In the genomic region with DNA sequence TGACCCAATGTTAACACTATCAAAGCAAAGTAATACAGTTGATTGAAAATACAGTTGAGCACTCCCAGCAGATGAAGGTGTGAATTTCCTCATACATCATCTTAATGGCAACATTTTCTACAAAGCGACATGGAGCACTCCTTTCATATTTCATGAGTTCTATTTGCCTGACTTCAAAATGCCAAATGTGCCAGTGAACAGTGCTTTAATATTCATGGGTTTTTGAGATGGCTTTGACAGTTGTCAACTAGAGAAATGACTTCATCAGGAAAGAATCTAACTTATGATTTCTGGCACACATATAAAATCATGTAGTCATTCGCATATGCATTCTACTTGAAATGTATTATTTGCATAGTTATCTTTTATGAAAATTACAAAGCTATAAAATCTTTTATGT, we compare ENCODE assay signal across 30 cellular contexts.
"Had no signal": no experiment of that assay in that cellular context is flagged by ENCODE, and none has a peak within 500 bp of the region (broad histone marks: within the 10 kb centered on the region; RNA-seq: fewer than 3 reads in every experiment).

No MANE protein-coding gene starts in this region.

- H3K27ac ChIP-seq: adrenal gland, body of pancreas, epithelial cell of prostate, esophagus squamous epithelium, gastroesophageal sphincter, heart right ventricle had no signal

- DNase-seq: activated CD4-positive, alpha-beta memory T cell treated with anti-CD3 and anti-CD28 coated beads for 36 hours; activated CD4-positive, alpha-beta T cell treated with anti-CD3 and anti-CD28 coated beads for 36 hours; activated CD4-positive, alpha-beta T cell treated with anti-CD3 and anti-CD28 coated beads, Interleukin-2, amount 10 ng/mL, durations not matched to agents 24 days and 14 days; activated CD4-positive, CD25-positive, alpha-beta regulatory T cell; activated CD4-positive, CD25-positive, alpha-beta regulatory T cell treated with anti-CD3 and anti-CD28 coated beads, Interleukin-2, amount 50 U/mL, for 72 hours; activated CD8-positive, alpha-beta memory T cell treated with anti-CD3 and anti-CD28 coated beads, Interleukin-2, amount 10 ng/mL, durations not matched to agents 7 days and 5 days; activated CD8-positive, alpha-beta memory T cell treated with anti-CD3 and anti-CD28 coated beads, Interleukin-2, amount 50 U/mL, for 4 hours; activated CD8-positive, alpha-beta T cell treated with anti-CD3 and anti-CD28 coated beads, Interleukin-2, amount 10 ng/mL, durations not matched to agents 7 days and 5 days; activated effector memory CD4-positive, alpha-beta T cell treated with anti-CD3 and anti-CD28 coated beads, Interleukin-2, amount 50 U/mL, for 16 hours; activated naive CD4-positive, alpha-beta T cell treated with anti-CD3 and anti-CD28 coated beads for 36 hours; activated naive CD8-positive, alpha-beta T cell treated with anti-CD3 and anti-CD28 coated beads for 36 hours; activated naive CD8-positive, alpha-beta T cell treated with anti-CD3 and anti-CD28 coated beads, Interleukin-2, amount 50 U/mL, for 24 hours; activated T-cell treated with anti-CD3 and anti-CD28 coated beads, Interleukin-2, amount 50 U/mL, for 1 hour; activated T-cell treated with anti-CD3 and anti-CD28 coated beads, Interleukin-2, amount 50 U/mL, for 48 hours; adrenal gland; amygdala; aorta; body of pancreas; caudate nucleus; cortex of kidney; dermis blood vessel endothelial cell; effector CD4-positive, alpha-beta T cell; effector memory CD8-positive, alpha-beta T cell; esophagus squamous epithelium; foreskin melanocyte; heart right ventricle; T-helper 2 cell had no signal

- H3K9me3 ChIP-seq: adrenal gland, body of pancreas, esophagus squamous epithelium, gastroesophageal sphincter, heart right ventricle had no signal

- H3K4me3 ChIP-seq: adrenal gland, body of pancreas, esophagus squamous epithelium, gastroesophageal sphincter, heart right ventricle had no signal

- H3K27me3 ChIP-seq: adrenal gland, body of pancreas, esophagus squamous epithelium, gastroesophageal sphincter, heart right ventricle had no signal

- FAIRE-seq: colon had no signal

- ATAC-seq: activated CD4-positive, alpha-beta T cell treated with anti-CD3 and anti-CD28 coated beads for 36 hours; activated CD8-positive, alpha-beta memory T cell treated with anti-CD3 and anti-CD28 coated beads, Interleukin-2, amount 10 ng/mL, durations not matched to agents 7 days and 5 days; activated CD8-positive, alpha-beta T cell treated with anti-CD3 and anti-CD28 coated beads, Interleukin-2, amount 10 ng/mL, durations not matched to agents 7 days and 5 days; activated naive CD8-positive, alpha-beta T cell treated with anti-CD3 and anti-CD28 coated beads, Interleukin-2, amount 50 U/mL, for 24 hours; body of pancreas; effector memory CD8-positive, alpha-beta T cell; gastroesophageal sphincter; heart right ventricle had no signal

- H3K4me1 ChIP-seq: adrenal gland, body of pancreas, esophagus squamous epithelium, gastroesophageal sphincter, heart right ventricle had no signal

- H3K36me3 ChIP-seq: adrenal gland, esophagus squamous epithelium, gastroesophageal sphincter, heart right ventricle had no signal
